In genomic region chr10:22321831-22322662, GRCh38 we compare ENCODE assay signal across 8 cellular contexts. TPM values are rescaled to one million over a fixed set of nuclear protein-coding genes. Genes with fewer than 3 reads are reported as not detected.
DNase-seq lines count a peak whose midpoint lies in the region; ATAC-seq and TF ChIP-seq lines count a peak whose summit lies in the region.

No MANE protein-coding gene starts in this region.

- DNase-seq in NCI-H69 (lab: John Stamatoyannopoulos, UW) (peak; percentile 39), kidney epithelial cell (ENCODE audit: low read depth) (no peak), NCI-H128 (lab: John Stamatoyannopoulos, UW; ENCODE audit: unreplicated experiment) (no peak), NCI-H2029 (lab: John Stamatoyannopoulos, UW) (no peak)
- peak; percentile 40 for DNase-seq in stimulated activated CD8-positive, alpha-beta memory T cell treated with anti-CD3 and anti-CD28 coated beads, Interleukin-4, amount 100 ng/mL, for 48 hours

- H3K9ac ChIP-seq in ES-I3 (ENCODE audit: low read depth, low read length) = peak overlapping the region; percentile 69; the same call in 1 of the 2 replicates

- TF ChIP-seq CTCF in brain (conservative IDR thresholded peaks at IDR 0.05) (no peak), kidney epithelial cell (IDR thresholded peaks at IDR 0.05; ENCODE audit: insufficient read depth, low read length, poor library complexity, severe bottlenecking) (no peak)

- H3K27ac Mint-ChIP-seq in brain = peak overlapping the region; percentile 61 to 88 (median 85)

- peaks cover 15% of the 10 kb centered on the region for H3K36me3 Mint-ChIP-seq in brain

- no peak for ATAC-seq in HG03159 (IDR thresholded peaks at IDR 0.05; ENCODE audit: unreplicated experiment)

- peak overlapping the region; percentile 90 to 97 (median 93) for H3K4me3 Mint-ChIP-seq in brain

- peaks cover 74% of the 10 kb centered on the region for H3K4me1 Mint-ChIP-seq in brain

- H3K27me3 Mint-ChIP-seq in brain = peaks cover 67% of the 10 kb centered on the region

- peaks cover 15% of the 10 kb centered on the region for H3K27me3 ChIP-seq in kidney epithelial cell (ENCODE audit: control insufficient read depth, insufficient read depth, low read length)

- H3K9me3 Mint-ChIP-seq in brain = peaks cover 0 to 8% (median 0%) of the 10 kb centered on the region in 5 experiments

- no peaks in the 10 kb centered on the region for H3K9me3 ChIP-seq in ES-I3 (ENCODE audit: control insufficient read depth, insufficient read depth, low read length)

- peak overlapping the region; percentile 74 for H3K4me3 ChIP-seq in kidney epithelial cell (ENCODE audit: low read depth, low read length)

- H3K36me3 ChIP-seq in ES-I3 (ENCODE audit: insufficient read depth, low read length) (no peaks in the 10 kb centered on the region), kidney epithelial cell (ENCODE audit: control insufficient read depth, insufficient read depth, low read length) (no peaks in the 10 kb centered on the region)

- H3K4me1 ChIP-seq in ES-I3 (ENCODE audit: insufficient read depth, low read length) = peaks cover 26% of the 10 kb centered on the region

RNA-seq across cellular contexts. Expression of gene BMI1, which starts 1.1 kb away (rescaled TPM):
- 32.5 TPM for polyA plus RNA-seq in brain (ENCODE audit: insufficient read depth, low read depth, low replicate concordance)
- 54.6 and 60.5 TPM in 2 replicates for total RNA-seq in kidney epithelial cell

RNA-seq across cellular contexts. Expression of gene COMMD3, which starts 5.9 kb away (rescaled TPM):
- polyA plus RNA-seq in brain (ENCODE audit: insufficient read depth, low read depth, low replicate concordance) = 64.7 TPM
- 48.1 and 92.4 TPM in 2 replicates for total RNA-seq in kidney epithelial cell

RNA-seq across cellular contexts. Expression of gene SPAG6, which starts 23.2 kb away (rescaled TPM):
- polyA plus RNA-seq in brain (ENCODE audit: insufficient read depth, low read depth, low replicate concordance) = 16.3 TPM
- 0.79 and 1.2 TPM in 2 replicates for total RNA-seq in kidney epithelial cell

Comparison
In these comparisons a context has a peak if more than half of its experiments do, and no peak if none do; other contexts are left out.
1. DNase-seq: peak in NCI-H69 (single experiment) and stimulated activated CD8-positive, alpha-beta memory T cell treated with anti-CD3 and anti-CD28 coated beads, Interleukin-4, amount 100 ng/mL, for 48 hours (single experiment); none in kidney epithelial cell (single experiment), NCI-H128 (single experiment) and NCI-H2029 (single experiment).